ENCODE assay signal across 1 cellular context in genomic region chr19:2798733-2799132, GRCh38.
A peak's percentile ranks its signal among the peaks of the same experiment; 100 is the strongest.
TF ChIP-seq lines count a peak whose summit lies in the region.

No MANE protein-coding gene starts in this region.

TF ChIP-seq in K562, 482 proteins besides CTCF, POLR2A, EP300 and RAD21:
- TF ChIP-seq TCF3 (CRISPR knock-in tag; IDR thresholded peaks at IDR 0.05) (peak; percentile 31; the same call in 1 of the 2 replicates), ZNF23 (CRISPR knock-in tag; IDR thresholded peaks at IDR 0.05) (no peak), LCOR (CRISPR knock-in tag; IDR thresholded peaks at IDR 0.05) (no peak), CBFA2T2 (conservative IDR thresholded peaks at IDR 0.05) (0 out of 2 replicates have a peak, but pooled peaks have one; percentile 36), ZBTB8A (IDR thresholded peaks at IDR 0.05; ENCODE audit: partially characterized antibody) (no peak), JUNB (CRISPR knock-in tag; conservative IDR thresholded peaks at IDR 0.05) (no peak), EHMT2 (IDR thresholded peaks at IDR 0.05) (no peak), CBFA2T3 (IDR thresholded peaks at IDR 0.05) (peak; percentile 64), PHB (CRISPR knock-in tag; IDR thresholded peaks at IDR 0.05) (no peak), FOSL1 (tag; conservative IDR thresholded peaks at IDR 0.05) (peak; percentile 72), NFIC (IDR thresholded peaks at IDR 0.05) (peak; percentile 44; the same call in 1 of the 2 replicates), STAT6 (CRISPR knock-in tag; IDR thresholded peaks at IDR 0.05) (no peak), ELF2 (CRISPR knock-in tag; IDR thresholded peaks at IDR 0.05) (no peak), ZNF212 (CRISPR knock-in tag; IDR thresholded peaks at IDR 0.05) (no peak), YBX1 (IDR thresholded peaks at IDR 0.05) (no peak), JUND (IDR thresholded peaks at IDR 0.05; ENCODE audit: borderline replicate concordance, low read depth, low read length) (0 out of 2 replicates have a peak, but pooled peaks have one; percentile 34), JUND (tag; IDR thresholded peaks at IDR 0.05; ENCODE audit: borderline replicate concordance, low read depth, low read length) (no peak), L3MBTL2 (IDR thresholded peaks at IDR 0.05) (no peak), U2AF2 (optimal IDR thresholded peaks at IDR 0.05; ENCODE audit: low read depth, low read length) (no peak), ZFP30 (CRISPR knock-in tag; IDR thresholded peaks at IDR 0.05; ENCODE audit: borderline replicate concordance) (no peak), LEF1 (IDR thresholded peaks at IDR 0.05) (no peak), TEAD2 (tag; IDR thresholded peaks at IDR 0.05) (no peak), DACH1 (IDR thresholded peaks at IDR 0.05; ENCODE audit: partially characterized antibody) (no peak), ZSCAN29 (IDR thresholded peaks at IDR 0.05) (no peak)
- TF ChIP-seq, protein P1, sequence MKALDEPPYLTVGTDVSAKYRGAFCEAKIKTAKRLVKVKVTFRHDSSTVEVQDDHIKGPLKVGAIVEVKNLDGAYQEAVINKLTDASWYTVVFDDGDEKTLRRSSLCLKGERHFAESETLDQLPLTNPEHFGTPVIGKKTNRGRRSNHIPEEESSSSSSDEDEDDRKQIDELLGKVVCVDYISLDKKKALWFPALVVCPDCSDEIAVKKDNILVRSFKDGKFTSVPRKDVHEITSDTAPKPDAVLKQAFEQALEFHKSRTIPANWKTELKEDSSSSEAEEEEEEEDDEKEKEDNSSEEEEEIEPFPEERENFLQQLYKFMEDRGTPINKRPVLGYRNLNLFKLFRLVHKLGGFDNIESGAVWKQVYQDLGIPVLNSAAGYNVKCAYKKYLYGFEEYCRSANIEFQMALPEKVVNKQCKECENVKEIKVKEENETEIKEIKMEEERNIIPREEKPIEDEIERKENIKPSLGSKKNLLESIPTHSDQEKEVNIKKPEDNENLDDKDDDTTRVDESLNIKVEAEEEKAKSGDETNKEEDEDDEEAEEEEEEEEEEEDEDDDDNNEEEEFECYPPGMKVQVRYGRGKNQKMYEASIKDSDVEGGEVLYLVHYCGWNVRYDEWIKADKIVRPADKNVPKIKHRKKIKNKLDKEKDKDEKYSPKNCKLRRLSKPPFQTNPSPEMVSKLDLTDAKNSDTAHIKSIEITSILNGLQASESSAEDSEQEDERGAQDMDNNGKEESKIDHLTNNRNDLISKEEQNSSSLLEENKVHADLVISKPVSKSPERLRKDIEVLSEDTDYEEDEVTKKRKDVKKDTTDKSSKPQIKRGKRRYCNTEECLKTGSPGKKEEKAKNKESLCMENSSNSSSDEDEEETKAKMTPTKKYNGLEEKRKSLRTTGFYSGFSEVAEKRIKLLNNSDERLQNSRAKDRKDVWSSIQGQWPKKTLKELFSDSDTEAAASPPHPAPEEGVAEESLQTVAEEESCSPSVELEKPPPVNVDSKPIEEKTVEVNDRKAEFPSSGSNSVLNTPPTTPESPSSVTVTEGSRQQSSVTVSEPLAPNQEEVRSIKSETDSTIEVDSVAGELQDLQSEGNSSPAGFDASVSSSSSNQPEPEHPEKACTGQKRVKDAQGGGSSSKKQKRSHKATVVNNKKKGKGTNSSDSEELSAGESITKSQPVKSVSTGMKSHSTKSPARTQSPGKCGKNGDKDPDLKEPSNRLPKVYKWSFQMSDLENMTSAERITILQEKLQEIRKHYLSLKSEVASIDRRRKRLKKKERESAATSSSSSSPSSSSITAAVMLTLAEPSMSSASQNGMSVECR (CRISPR knock-in tag; IDR thresholded peaks at IDR 0.05): no peak
- TF ChIP-seq, protein P2, sequence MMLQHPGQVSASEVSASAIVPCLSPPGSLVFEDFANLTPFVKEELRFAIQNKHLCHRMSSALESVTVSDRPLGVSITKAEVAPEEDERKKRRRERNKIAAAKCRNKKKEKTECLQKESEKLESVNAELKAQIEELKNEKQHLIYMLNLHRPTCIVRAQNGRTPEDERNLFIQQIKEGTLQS (IDR thresholded peaks at IDR 0.05): peak; percentile 57
- TF ChIP-seq, protein P2 (CRISPR knock-in tag; conservative IDR thresholded peaks at IDR 0.05): no peak
- TF ChIP-seq, protein P3, sequence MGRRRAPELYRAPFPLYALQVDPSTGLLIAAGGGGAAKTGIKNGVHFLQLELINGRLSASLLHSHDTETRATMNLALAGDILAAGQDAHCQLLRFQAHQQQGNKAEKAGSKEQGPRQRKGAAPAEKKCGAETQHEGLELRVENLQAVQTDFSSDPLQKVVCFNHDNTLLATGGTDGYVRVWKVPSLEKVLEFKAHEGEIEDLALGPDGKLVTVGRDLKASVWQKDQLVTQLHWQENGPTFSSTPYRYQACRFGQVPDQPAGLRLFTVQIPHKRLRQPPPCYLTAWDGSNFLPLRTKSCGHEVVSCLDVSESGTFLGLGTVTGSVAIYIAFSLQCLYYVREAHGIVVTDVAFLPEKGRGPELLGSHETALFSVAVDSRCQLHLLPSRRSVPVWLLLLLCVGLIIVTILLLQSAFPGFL (CRISPR knock-in tag; IDR thresholded peaks at IDR 0.05): no peak
- TF ChIP-seq, protein P4, sequence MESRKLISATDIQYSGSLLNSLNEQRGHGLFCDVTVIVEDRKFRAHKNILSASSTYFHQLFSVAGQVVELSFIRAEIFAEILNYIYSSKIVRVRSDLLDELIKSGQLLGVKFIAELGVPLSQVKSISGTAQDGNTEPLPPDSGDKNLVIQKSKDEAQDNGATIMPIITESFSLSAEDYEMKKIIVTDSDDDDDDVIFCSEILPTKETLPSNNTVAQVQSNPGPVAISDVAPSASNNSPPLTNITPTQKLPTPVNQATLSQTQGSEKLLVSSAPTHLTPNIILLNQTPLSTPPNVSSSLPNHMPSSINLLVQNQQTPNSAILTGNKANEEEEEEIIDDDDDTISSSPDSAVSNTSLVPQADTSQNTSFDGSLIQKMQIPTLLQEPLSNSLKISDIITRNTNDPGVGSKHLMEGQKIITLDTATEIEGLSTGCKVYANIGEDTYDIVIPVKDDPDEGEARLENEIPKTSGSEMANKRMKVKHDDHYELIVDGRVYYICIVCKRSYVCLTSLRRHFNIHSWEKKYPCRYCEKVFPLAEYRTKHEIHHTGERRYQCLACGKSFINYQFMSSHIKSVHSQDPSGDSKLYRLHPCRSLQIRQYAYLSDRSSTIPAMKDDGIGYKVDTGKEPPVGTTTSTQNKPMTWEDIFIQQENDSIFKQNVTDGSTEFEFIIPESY (CRISPR knock-in tag; IDR thresholded peaks at IDR 0.05): peak; percentile 86
